Comparison of ENCODE assay signal across 8 cellular contexts in genomic region chr12:114625294-114625851, GRCh38.
DNase-seq lines count a peak whose midpoint lies in the region; TF ChIP-seq lines count a peak whose summit lies in the region.

No MANE protein-coding gene starts in this region.

- H3K36me3 ChIP-seq in effector memory CD4-positive, alpha-beta T cell (ENCODE audit: control insufficient read depth, insufficient read depth, low read length): no peaks in the 10 kb centered on the region

- DNase-seq in AG09309 (ENCODE audit: low read depth): peak; percentile 47
- peak; percentile 53 for DNase-seq in GM10266 (ENCODE audit: extremely low spot score)
- peak; percentile 63 for DNase-seq in NCI-H2029 (lab: John Stamatoyannopoulos, UW)
- DNase-seq in activated CD8-positive, alpha-beta memory T cell treated with anti-CD3 and anti-CD28 coated beads, Interleukin-2, amount 50 U/mL, for 24 hours (ENCODE audit: extremely low read depth): peak; percentile 3
- DNase-seq in hepatic stellate cell (ENCODE audit: low spot score): peak; percentile 41
- DNase-seq in stimulated activated CD4-positive, alpha-beta T cell treated with anti-CD3 and anti-CD28 coated beads, TNF-alpha, amount 100 ng/mL, for 24 hours (ENCODE audit: low read depth in 3 of 3): peak in 2 of 3 experiments; percentile 6 to 27
- no peak for DNase-seq in effector memory CD4-positive, alpha-beta T cell
- DNase-seq in hippocampal formation (lab: John Stamatoyannopoulos, UW): no peak

- no peaks in the 10 kb centered on the region for H3K9me3 ChIP-seq in effector memory CD4-positive, alpha-beta T cell (ENCODE audit: control insufficient read depth, low read length)

- TF ChIP-seq CTCF in AG09309 (IDR thresholded peaks at IDR 0.05; ENCODE audit: control insufficient read depth, insufficient read depth, low read depth, low read length, missing control alignments) (peak; percentile 89), GM10266 (IDR thresholded peaks at IDR 0.05; ENCODE audit: control insufficient read depth, insufficient read depth, low read depth, missing control alignments) (peak; percentile 70)

- no peak overlapping the region for H3K4me3 ChIP-seq in AG09309 (ENCODE audit: control insufficient read depth, low read depth, low read length)
- H3K4me3 ChIP-seq in effector memory CD4-positive, alpha-beta T cell (ENCODE audit: insufficient read depth, low read depth, low read length, poor library complexity, severe bottlenecking): no peak overlapping the region

- H3K27me3 ChIP-seq in effector memory CD4-positive, alpha-beta T cell (replicated peaks; ENCODE audit: control insufficient read depth, insufficient read depth, low read length, poor library complexity, severe bottlenecking): no peaks in the 10 kb centered on the region

- no peak overlapping the region for H3K27ac ChIP-seq in effector memory CD4-positive, alpha-beta T cell (ENCODE audit: insufficient read depth, low read length, poor library complexity, severe bottlenecking)

- no peaks in the 10 kb centered on the region for H3K4me1 ChIP-seq in effector memory CD4-positive, alpha-beta T cell (ENCODE audit: control insufficient read depth, insufficient read depth, low read length, poor library complexity, severe bottlenecking)

Comparison
In these comparisons a context has a peak if more than half of its experiments do, and no peak if none do; other contexts are left out.
1. DNase-seq: peak in AG09309 (single experiment), GM10266 (single experiment), NCI-H2029 (single experiment), activated CD8-positive, alpha-beta memory T cell treated with anti-CD3 and anti-CD28 coated beads, Interleukin-2, amount 50 U/mL, for 24 hours (single experiment), hepatic stellate cell (single experiment) and stimulated activated CD4-positive, alpha-beta T cell treated with anti-CD3 and anti-CD28 coated beads, TNF-alpha, amount 100 ng/mL, for 24 hours (2 of 3); none in effector memory CD4-positive, alpha-beta T cell (0 of 3) and hippocampal formation (0 of 2).